In genomic region chr3:154121236-154122095, GRCh38 we compare ENCODE assay signal across 9 cellular contexts. TPM values are rescaled to one million over a fixed set of nuclear protein-coding genes. Genes with fewer than 3 reads are reported as not detected.
A peak's percentile ranks its signal among the peaks of the same experiment; 100 is the strongest.
DNase-seq lines count a peak whose midpoint lies in the region; ATAC-seq and TF ChIP-seq lines count a peak whose summit lies in the region.
"Had no signal": no experiment of that assay in that cellular context is flagged by ENCODE, and none has a peak within 500 bp of the region (broad histone marks: within the 10 kb centered on the region; RNA-seq: fewer than 3 reads in every experiment).

Gene ARHGEF26, plus strand, starts transcription at chr3:154121390. Its CDS starts 603 bp downstream, at chr3:154121993.

- TF ChIP-seq EP300 in sigmoid colon (IDR thresholded peaks at IDR 0.05), result no peak

- H3K4me3 ChIP-seq in sigmoid colon, result peak within 1 kb of the TSS; percentile 78 to 97 (median 96)

- DNase-seq in DMS53 (lab: John Stamatoyannopoulos, UW) (peak; percentile 85), H4 (ENCODE audit: low spot score) (peak; percentile 70), NAMALWA (ENCODE audit: low spot score) (peak; percentile 74), T-helper 9 cell (peak; percentile 67), astrocyte of the hippocampus (ENCODE audit: low read depth, low spot score) (peak; percentile 94), iPS DF 19.7 (ENCODE audit: low read depth, low spot score) (peak; percentile 60), sigmoid colon (peak; percentile 95)

- peak within 1 kb of the TSS; percentile 79 to 94 (median 88) for H3K27ac ChIP-seq in sigmoid colon
- H3K27ac ChIP-seq: epithelial cell of prostate had no signal

- 1% methylated on average over 82 of the region's 82 CpGs for WGBS in sigmoid colon, 2 donors

- no peaks in the 10 kb centered on the region for H3K36me3 ChIP-seq in sigmoid colon

- intact Hi-C loops in sigmoid colon (cut with DNase I), result loop anchor here (1.0 to 10.0 kb wide), 4 partner anchors 61 to 203 kb away; partner anchors contain the start of gene DHX36

- H3K27me3 ChIP-seq in sigmoid colon, result no peaks in the 10 kb centered on the region

- no peak for ATAC-seq in GM18520 (IDR thresholded peaks at IDR 0.05; ENCODE audit: unreplicated experiment)

- H3K4me1 ChIP-seq in sigmoid colon, result peaks cover 0 to 31% (median 18%) of the 10 kb centered on the region in 4 donors

- no peak for TF ChIP-seq CTCF in sigmoid colon (IDR thresholded peaks at IDR 0.05)

- TF ChIP-seq POLR2A in sigmoid colon (IDR thresholded peaks at IDR 0.05), result peak; percentile 43 to 81

- H3K9me3 ChIP-seq in sigmoid colon, result no peaks in the 10 kb centered on the region

RNA-seq across cellular contexts. Expression of gene ARHGEF26, which starts in this region (rescaled TPM):
- total RNA-seq in H4 (2014; rRNA removed; shearing (Covaris generic)), result 6.6 and 7.1 TPM in 2 replicates
- 100 to 1,000 TPM in 1 of 4 donors, 10 to 100 TPM in 3; 48.4 to 125 (median 81.0) TPM for total RNA-seq in sigmoid colon
- 1 to 10 TPM; 2.3 to 6.6 (median 5.4) TPM for polyA plus RNA-seq in sigmoid colon
